19 cellular contexts compared by ENCODE assay signal in the genomic region with DNA sequence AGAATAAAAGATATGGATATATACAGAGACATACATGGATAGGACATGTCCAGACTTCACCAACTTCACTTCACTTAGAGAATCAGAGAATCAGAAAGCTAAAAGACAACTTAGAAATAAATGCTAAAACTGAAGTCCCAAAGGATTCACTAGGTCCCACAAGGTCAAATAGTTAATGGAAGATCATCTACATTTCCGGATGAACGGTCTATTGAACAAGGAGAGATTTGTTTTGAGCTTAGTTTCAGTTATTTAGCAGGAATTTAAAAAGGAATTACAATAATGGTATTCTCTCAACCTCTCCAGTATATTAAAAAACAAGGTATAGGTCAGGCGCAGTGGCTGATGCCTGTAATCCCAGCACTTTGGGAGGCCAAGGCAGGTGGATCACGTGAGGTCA.
"Had no signal": no experiment of that assay in that cellular context is flagged by ENCODE, and none has a peak within 500 bp of the region (broad histone marks: within the 10 kb centered on the region; RNA-seq: fewer than 3 reads in every experiment).

No MANE protein-coding gene starts in this region.

- DNase-seq: colonic mucosa; effector memory CD4-positive, alpha-beta T cell; gastrocnemius medialis; head of caudate nucleus; stimulated activated CD4-positive, alpha-beta T cell treated with anti-CD3 and anti-CD28 coated beads, Interleukin-12 subunit alpha, Interleukin-12 subunit beta, amount 100 ng/mL, for 4 hours; stimulated activated CD4-positive, alpha-beta T cell treated with anti-CD3 and anti-CD28 coated beads, Interleukin-1b, Interleukin-23, amount 100 ng/mL, for 48 hours; stimulated activated CD4-positive, alpha-beta T cell treated with anti-CD3 and anti-CD28 coated beads, Interleukin-4, amount 100 ng/mL, for 1 hour; stimulated activated CD8-positive, alpha-beta memory T cell treated with anti-CD3 and anti-CD28 coated beads, Interleukin-4, amount 100 ng/mL, for 48 hours; stimulated activated naive CD4-positive, alpha-beta T cell treated with Interleukin-2 at 50 U/mL for 16 hours; substantia nigra; testis; tibial artery had no signal

- H3K4me3 Mint-ChIP-seq: dendritic cell treated with granulocyte-macrophage colony-stimulating factor and Interleukin-4, amounts not matched to agents 40 ng/mL and 50 ng/mL, for 4 days; memory B cell; nephron; neural progenitor cell; type B pancreatic cell had no signal

- ATAC-seq: gastrocnemius medialis, left lobe of liver, sciatic nerve had no signal

- H3K27me3 Mint-ChIP-seq: dendritic cell treated with granulocyte-macrophage colony-stimulating factor and Interleukin-4, amounts not matched to agents 40 ng/mL and 50 ng/mL, for 4 days; memory B cell; type B pancreatic cell had no signal

- H3K9me3 Mint-ChIP-seq: dendritic cell treated with granulocyte-macrophage colony-stimulating factor and Interleukin-4, amounts not matched to agents 40 ng/mL and 50 ng/mL, for 4 days; memory B cell; type B pancreatic cell had no signal

- H3K27ac Mint-ChIP-seq: dendritic cell treated with granulocyte-macrophage colony-stimulating factor and Interleukin-4, amounts not matched to agents 40 ng/mL and 50 ng/mL, for 4 days; memory B cell; nephron; neural progenitor cell; type B pancreatic cell had no signal
